ENCODE assay signal across 7 cellular contexts in genomic region chr7:115475774-115476407, GRCh38.
A peak's percentile ranks its signal among the peaks of the same experiment; 100 is the strongest.
DNase-seq lines count a peak whose midpoint lies in the region; FAIRE-seq and TF ChIP-seq lines count a peak whose summit lies in the region.

No MANE protein-coding gene starts in this region.

- no peaks in the 10 kb centered on the region; the same call in 1 of the 2 replicates for H3K27me3 ChIP-seq in GM06990 (replicated peaks; ENCODE audit: control insufficient read depth, insufficient read depth, low read length)
- H3K27me3 ChIP-seq in HUES6 (ENCODE audit: control insufficient read depth, insufficient read depth, low read length), result peaks cover 19% of the 10 kb centered on the region
- H3K27me3 ChIP-seq in astrocyte (ENCODE audit: insufficient read depth, low read length), result no peaks in the 10 kb centered on the region
- H3K27me3 ChIP-seq in SJCRH30, result no peaks in the 10 kb centered on the region

- no peak overlapping the region for H3K27ac ChIP-seq in HUES6 (ENCODE audit: low read depth, low read length)
- H3K27ac ChIP-seq in astrocyte (ENCODE audit: low read depth, low read length), result no peak overlapping the region
- no peak overlapping the region for H3K27ac ChIP-seq in SJCRH30

- H3K4me3 ChIP-seq in GM06990 (replicated peaks; ENCODE audit: low read depth, low read length) (no peak overlapping the region), HUES6 (ENCODE audit: low read depth, low read length) (peak overlapping the region; percentile 77), astrocyte (ENCODE audit: insufficient read depth, low read depth, low read length) (no peak overlapping the region), SJCRH30 (no peak overlapping the region)

- peak overlapping the region; percentile 89 for H3K4me2 ChIP-seq in astrocyte (ENCODE audit: low read length)

- H2AFZ ChIP-seq in astrocyte (ENCODE audit: low read depth, low read length), result peak overlapping the region; percentile 40

- H3K36me3 Mint-ChIP-seq in astrocyte (ENCODE audit: low read depth, unreplicated experiment) (no peaks in the 10 kb centered on the region), nephron progenitor cell (ENCODE audit: low read depth) (no peaks in the 10 kb centered on the region)
- no peaks in the 10 kb centered on the region for H3K36me3 Mint-ChIP-seq in activated T-helper 1 cell treated with anti-CD3 and anti-CD28 coated beads, Interleukin-12 subunit alpha, Interleukin-12 subunit beta, Interleukin-2, Interleukin-4 antibody, amounts not matched to agents 30 ng/mL and 10 ng/mL and 1 ng/mL, durations not matched to agents 14 hours and 24 hours and 36 hours (ENCODE audit: low read depth)

- peaks cover 22% of the 10 kb centered on the region for H3K27me3 Mint-ChIP-seq in astrocyte (ENCODE audit: low read depth, unreplicated experiment)
- peaks cover 11% of the 10 kb centered on the region for H3K27me3 Mint-ChIP-seq in nephron progenitor cell (ENCODE audit: low read depth, poor library complexity)
- peaks cover 26% of the 10 kb centered on the region for H3K27me3 Mint-ChIP-seq in activated T-helper 1 cell treated with anti-CD3 and anti-CD28 coated beads, Interleukin-12 subunit alpha, Interleukin-12 subunit beta, Interleukin-2, Interleukin-4 antibody, amounts not matched to agents 30 ng/mL and 10 ng/mL and 1 ng/mL, durations not matched to agents 14 hours and 24 hours and 36 hours (ENCODE audit: insufficient read depth)

- H3K36me3 ChIP-seq in GM06990 (ENCODE audit: control insufficient read depth, insufficient read depth, low read length) (no peaks in the 10 kb centered on the region), HUES6 (ENCODE audit: control insufficient read depth, insufficient read depth, low read length) (no peaks in the 10 kb centered on the region), astrocyte (ENCODE audit: insufficient read depth, low read length) (no peaks in the 10 kb centered on the region), SJCRH30 (no peaks in the 10 kb centered on the region)

- DNase-seq in GM06990 (ENCODE audit: extremely low read depth, insufficient read length) (no peak), astrocyte (ENCODE audit: low read depth) (peak; percentile 17), nephron progenitor cell (peak; percentile 13), SJCRH30 (no peak), HK-2 (ENCODE audit: unreplicated experiment) (no peak)
- no peak for DNase-seq in activated T-helper 1 cell treated with anti-CD3 and anti-CD28 coated beads, Interleukin-12 subunit alpha, Interleukin-12 subunit beta, Interleukin-2, Interleukin-4 antibody, amounts not matched to agents 30 ng/mL and 10 ng/mL and 1 ng/mL, durations not matched to agents 14 hours and 24 hours and 36 hours (ENCODE audit: low spot score)

- intact Hi-C loops in activated T-helper 1 cell treated with anti-CD3 and anti-CD28 coated beads, Interleukin-12 subunit alpha, Interleukin-12 subunit beta, Interleukin-2, Interleukin-4 antibody, amounts not matched to agents 30 ng/mL and 10 ng/mL and 1 ng/mL, durations not matched to agents 14 hours and 24 hours and 36 hours (cut with micrococcal nuclease), result loop anchor here (10.0 kb wide), 2 partner anchors 611 to 1391 kb away; no protein-coding TSS in a partner anchor

- no peak overlapping the region for H3K9ac ChIP-seq in HUES6 (ENCODE audit: low read length)
- no peak overlapping the region for H3K9ac ChIP-seq in astrocyte (ENCODE audit: low read length)

- FAIRE-seq in astrocyte (lab: Jason Lieb, UNC), result no peak

- H4K20me1 ChIP-seq in astrocyte (ENCODE audit: insufficient read depth, low read length), result no peaks in the 10 kb centered on the region

- TF ChIP-seq CTCF in GM06990 (IDR thresholded peaks at IDR 0.05; ENCODE audit: insufficient read depth, low read length, poor library complexity, severe bottlenecking) (peak; percentile 25), astrocyte (IDR thresholded peaks at IDR 0.05; ENCODE audit: insufficient read depth, low read depth, low read length) (peak; percentile 25), nephron progenitor cell (IDR thresholded peaks at IDR 0.05) (no peak)

- H3K4me3 Mint-ChIP-seq in astrocyte (ENCODE audit: unreplicated experiment) (no peak overlapping the region), nephron progenitor cell (peak overlapping the region; percentile 68)
- H3K4me3 Mint-ChIP-seq in activated T-helper 1 cell treated with anti-CD3 and anti-CD28 coated beads, Interleukin-12 subunit alpha, Interleukin-12 subunit beta, Interleukin-2, Interleukin-4 antibody, amounts not matched to agents 30 ng/mL and 10 ng/mL and 1 ng/mL, durations not matched to agents 14 hours and 24 hours and 36 hours, result no peak overlapping the region

- H3K9me3 ChIP-seq in HUES6 (ENCODE audit: control insufficient read depth, insufficient read depth, low read depth, low read length) (no peaks in the 10 kb centered on the region), astrocyte (ENCODE audit: insufficient read depth, low read depth, low read length) (no peaks in the 10 kb centered on the region), SJCRH30 (replicated peaks) (no peaks in the 10 kb centered on the region; the same call in 1 of the 2 replicates)

- H3K79me2 ChIP-seq in astrocyte (ENCODE audit: insufficient read depth, low read length), result no peaks in the 10 kb centered on the region

- H3K4me1 Mint-ChIP-seq in astrocyte (ENCODE audit: low read depth, unreplicated experiment) (peaks cover 7% of the 10 kb centered on the region), nephron progenitor cell (peaks cover 14% of the 10 kb centered on the region)
- peaks cover 7% of the 10 kb centered on the region for H3K4me1 Mint-ChIP-seq in activated T-helper 1 cell treated with anti-CD3 and anti-CD28 coated beads, Interleukin-12 subunit alpha, Interleukin-12 subunit beta, Interleukin-2, Interleukin-4 antibody, amounts not matched to agents 30 ng/mL and 10 ng/mL and 1 ng/mL, durations not matched to agents 14 hours and 24 hours and 36 hours (ENCODE audit: low read depth)

- H3K9me3 Mint-ChIP-seq in astrocyte (ENCODE audit: unreplicated experiment) (no peaks in the 10 kb centered on the region), nephron progenitor cell (no peaks in the 10 kb centered on the region)
- H3K9me3 Mint-ChIP-seq in activated T-helper 1 cell treated with anti-CD3 and anti-CD28 coated beads, Interleukin-12 subunit alpha, Interleukin-12 subunit beta, Interleukin-2, Interleukin-4 antibody, amounts not matched to agents 30 ng/mL and 10 ng/mL and 1 ng/mL, durations not matched to agents 14 hours and 24 hours and 36 hours, result no peaks in the 10 kb centered on the region

- H3K27ac Mint-ChIP-seq in astrocyte (ENCODE audit: unreplicated experiment) (no peak overlapping the region), nephron progenitor cell (peak overlapping the region; percentile 1)
- no peak overlapping the region for H3K27ac Mint-ChIP-seq in activated T-helper 1 cell treated with anti-CD3 and anti-CD28 coated beads, Interleukin-12 subunit alpha, Interleukin-12 subunit beta, Interleukin-2, Interleukin-4 antibody, amounts not matched to agents 30 ng/mL and 10 ng/mL and 1 ng/mL, durations not matched to agents 14 hours and 24 hours and 36 hours

- H3K4me1 ChIP-seq in HUES6 (ENCODE audit: control insufficient read depth, insufficient read depth, low read length) (peaks cover 15% of the 10 kb centered on the region), astrocyte (ENCODE audit: insufficient read depth, low read length) (peaks cover 13% of the 10 kb centered on the region), SJCRH30 (no peaks in the 10 kb centered on the region)

Comparison
In these comparisons a context has a peak if more than half of its experiments do, and no peak if none do; other contexts are left out.
1. DNase-seq: peak in astrocyte (single experiment) and nephron progenitor cell (single experiment); none in GM06990 (single experiment), activated T-helper 1 cell treated with anti-CD3 and anti-CD28 coated beads, Interleukin-12 subunit alpha, Interleukin-12 subunit beta, Interleukin-2, Interleukin-4 antibody, amounts not matched to agents 30 ng/mL and 10 ng/mL and 1 ng/mL, durations not matched to agents 14 hours and 24 hours and 36 hours (single experiment), SJCRH30 (0 of 2) and HK-2 (single experiment).